2 cellular contexts compared by ENCODE assay signal in genomic region chr22:16967453-16968217, GRCh38.
TF ChIP-seq lines count a peak whose summit lies in the region.

No MANE protein-coding gene starts in this region.

TF ChIP-seq in HepG2, 621 proteins besides CTCF, POLR2A, EP300 and RAD21:
- peak; percentile 89 for TF ChIP-seq CEBPB (IDR thresholded peaks at IDR 0.05; ENCODE audit: borderline replicate concordance, low read depth, low read length)
- 0 out of 2 replicates have a peak, but pooled peaks have one; percentile 14 for TF ChIP-seq CEBPG (CRISPR knock-in tag; IDR thresholded peaks at IDR 0.05)
- TF ChIP-seq ZNF704 (CRISPR knock-in tag; IDR thresholded peaks at IDR 0.05; ENCODE audit: borderline replicate concordance): no peak

TF ChIP-seq in K562, 482 proteins besides CTCF, POLR2A, EP300 and RAD21:
- TF ChIP-seq CEBPG (CRISPR knock-in tag; IDR thresholded peaks at IDR 0.05) (no peak), CEBPG (tag; conservative IDR thresholded peaks at IDR 0.05 in 1 of 2, IDR thresholded peaks at IDR 0.05 in 1 of 2) (peak in 1 of 2 experiments; percentile 61; a peak in 2 of 4 replicates), CREB3L1 (IDR thresholded peaks at IDR 0.05; ENCODE audit: borderline replicate concordance, low read depth) (no peak), CEBPB (tag; IDR thresholded peaks at IDR 0.05) (peak; percentile 86)
